In the genomic region with DNA sequence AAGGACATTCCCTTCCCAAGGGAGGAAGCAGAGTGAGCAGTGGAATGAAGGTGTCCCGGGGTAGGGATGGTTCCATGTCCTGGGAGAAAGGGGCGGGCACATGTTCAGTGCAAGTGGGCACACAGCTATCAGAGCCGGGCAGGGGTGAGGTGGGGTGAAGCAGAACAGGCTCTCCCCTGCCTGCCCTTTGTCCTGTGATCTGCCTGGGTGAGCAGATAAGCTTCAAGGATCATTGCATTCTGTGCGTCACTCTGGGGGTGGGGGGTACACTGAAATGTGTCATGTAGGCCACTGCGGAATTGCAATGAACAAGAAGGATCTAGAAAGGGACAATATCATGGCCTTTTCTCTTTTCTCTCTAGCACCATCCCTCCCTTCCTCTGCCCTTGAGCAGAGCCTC, we compare ENCODE assay signal across 1 cellular context.
TF ChIP-seq lines count a peak whose summit lies in the region.

No MANE protein-coding gene starts in this region.

TF ChIP-seq in K562, 482 proteins besides CTCF, POLR2A, EP300 and RAD21 (continued from another document and continues in another):
- 0 out of 2 replicates have a peak, but pooled peaks have one; percentile 20 for TF ChIP-seq GABPB1 (CRISPR knock-in tag; IDR thresholded peaks at IDR 0.05)
- TF ChIP-seq, protein P1, sequence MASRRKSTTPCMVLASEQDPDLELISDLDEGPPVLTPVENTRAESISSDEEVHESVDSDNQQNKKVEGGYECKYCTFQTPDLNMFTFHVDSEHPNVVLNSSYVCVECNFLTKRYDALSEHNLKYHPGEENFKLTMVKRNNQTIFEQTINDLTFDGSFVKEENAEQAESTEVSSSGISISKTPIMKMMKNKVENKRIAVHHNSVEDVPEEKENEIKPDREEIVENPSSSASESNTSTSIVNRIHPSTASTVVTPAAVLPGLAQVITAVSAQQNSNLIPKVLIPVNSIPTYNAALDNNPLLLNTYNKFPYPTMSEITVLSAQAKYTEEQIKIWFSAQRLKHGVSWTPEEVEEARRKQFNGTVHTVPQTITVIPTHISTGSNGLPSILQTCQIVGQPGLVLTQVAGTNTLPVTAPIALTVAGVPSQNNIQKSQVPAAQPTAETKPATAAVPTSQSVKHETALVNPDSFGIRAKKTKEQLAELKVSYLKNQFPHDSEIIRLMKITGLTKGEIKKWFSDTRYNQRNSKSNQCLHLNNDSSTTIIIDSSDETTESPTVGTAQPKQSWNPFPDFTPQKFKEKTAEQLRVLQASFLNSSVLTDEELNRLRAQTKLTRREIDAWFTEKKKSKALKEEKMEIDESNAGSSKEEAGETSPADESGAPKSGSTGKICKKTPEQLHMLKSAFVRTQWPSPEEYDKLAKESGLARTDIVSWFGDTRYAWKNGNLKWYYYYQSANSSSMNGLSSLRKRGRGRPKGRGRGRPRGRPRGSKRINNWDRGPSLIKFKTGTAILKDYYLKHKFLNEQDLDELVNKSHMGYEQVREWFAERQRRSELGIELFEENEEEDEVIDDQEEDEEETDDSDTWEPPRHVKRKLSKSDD (conservative IDR thresholded peaks at IDR 0.05; ENCODE audit: low read length), result no peak
- TF ChIP-seq ZC3H8 (IDR thresholded peaks at IDR 0.05), result no peak
- no peak for TF ChIP-seq MIER1 (IDR thresholded peaks at IDR 0.05; ENCODE audit: low read depth)
- TF ChIP-seq ZNF766 (CRISPR knock-in tag; conservative IDR thresholded peaks at IDR 0.05), result peak; percentile 71; the same call in 1 of the 2 replicates
- TF ChIP-seq, protein P2, sequence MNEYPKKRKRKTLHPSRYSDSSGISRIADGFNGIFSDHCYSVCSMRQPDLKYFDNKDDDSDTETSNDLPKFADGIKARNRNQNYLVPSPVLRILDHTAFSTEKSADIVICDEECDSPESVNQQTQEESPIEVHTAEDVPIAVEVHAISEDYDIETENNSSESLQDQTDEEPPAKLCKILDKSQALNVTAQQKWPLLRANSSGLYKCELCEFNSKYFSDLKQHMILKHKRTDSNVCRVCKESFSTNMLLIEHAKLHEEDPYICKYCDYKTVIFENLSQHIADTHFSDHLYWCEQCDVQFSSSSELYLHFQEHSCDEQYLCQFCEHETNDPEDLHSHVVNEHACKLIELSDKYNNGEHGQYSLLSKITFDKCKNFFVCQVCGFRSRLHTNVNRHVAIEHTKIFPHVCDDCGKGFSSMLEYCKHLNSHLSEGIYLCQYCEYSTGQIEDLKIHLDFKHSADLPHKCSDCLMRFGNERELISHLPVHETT (CRISPR knock-in tag; conservative IDR thresholded peaks at IDR 0.05 in 1 of 2, IDR thresholded peaks at IDR 0.05 in 1 of 2), result peak in 1 of 2 experiments; percentile 78; a peak in 1 of 4 replicates
- no peak for TF ChIP-seq CBFB (CRISPR knock-in tag; IDR thresholded peaks at IDR 0.05)
- TF ChIP-seq, protein P3, sequence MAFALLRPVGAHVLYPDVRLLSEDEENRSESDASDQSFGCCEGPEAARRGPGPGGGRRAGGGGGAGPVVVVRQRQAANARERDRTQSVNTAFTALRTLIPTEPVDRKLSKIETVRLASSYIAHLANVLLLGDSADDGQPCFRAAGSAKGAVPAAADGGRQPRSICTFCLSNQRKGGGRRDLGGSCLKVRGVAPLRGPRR (CRISPR knock-in tag; IDR thresholded peaks at IDR 0.05), result no peak
- no peak for TF ChIP-seq PPARD (CRISPR knock-in tag; IDR thresholded peaks at IDR 0.05)
- TF ChIP-seq NFIC (IDR thresholded peaks at IDR 0.05), result peak; percentile 56; the same call in 1 of the 2 replicates
- TF ChIP-seq SRSF9 (IDR thresholded peaks at IDR 0.05; ENCODE audit: borderline replicate concordance, low read depth, low read length), result no peak
- TF ChIP-seq, protein P4, sequence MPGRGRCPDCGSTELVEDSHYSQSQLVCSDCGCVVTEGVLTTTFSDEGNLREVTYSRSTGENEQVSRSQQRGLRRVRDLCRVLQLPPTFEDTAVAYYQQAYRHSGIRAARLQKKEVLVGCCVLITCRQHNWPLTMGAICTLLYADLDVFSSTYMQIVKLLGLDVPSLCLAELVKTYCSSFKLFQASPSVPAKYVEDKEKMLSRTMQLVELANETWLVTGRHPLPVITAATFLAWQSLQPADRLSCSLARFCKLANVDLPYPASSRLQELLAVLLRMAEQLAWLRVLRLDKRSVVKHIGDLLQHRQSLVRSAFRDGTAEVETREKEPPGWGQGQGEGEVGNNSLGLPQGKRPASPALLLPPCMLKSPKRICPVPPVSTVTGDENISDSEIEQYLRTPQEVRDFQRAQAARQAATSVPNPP (IDR thresholded peaks at IDR 0.05; ENCODE audit: borderline replicate concordance, insufficient read depth, insufficient read length), result no peak
- no peak for TF ChIP-seq PHF21A (IDR thresholded peaks at IDR 0.05; ENCODE audit: borderline replicate concordance, low read depth)
- TF ChIP-seq SLC30A9 (CRISPR knock-in tag; IDR thresholded peaks at IDR 0.05), result no peak
- TF ChIP-seq, protein P5, sequence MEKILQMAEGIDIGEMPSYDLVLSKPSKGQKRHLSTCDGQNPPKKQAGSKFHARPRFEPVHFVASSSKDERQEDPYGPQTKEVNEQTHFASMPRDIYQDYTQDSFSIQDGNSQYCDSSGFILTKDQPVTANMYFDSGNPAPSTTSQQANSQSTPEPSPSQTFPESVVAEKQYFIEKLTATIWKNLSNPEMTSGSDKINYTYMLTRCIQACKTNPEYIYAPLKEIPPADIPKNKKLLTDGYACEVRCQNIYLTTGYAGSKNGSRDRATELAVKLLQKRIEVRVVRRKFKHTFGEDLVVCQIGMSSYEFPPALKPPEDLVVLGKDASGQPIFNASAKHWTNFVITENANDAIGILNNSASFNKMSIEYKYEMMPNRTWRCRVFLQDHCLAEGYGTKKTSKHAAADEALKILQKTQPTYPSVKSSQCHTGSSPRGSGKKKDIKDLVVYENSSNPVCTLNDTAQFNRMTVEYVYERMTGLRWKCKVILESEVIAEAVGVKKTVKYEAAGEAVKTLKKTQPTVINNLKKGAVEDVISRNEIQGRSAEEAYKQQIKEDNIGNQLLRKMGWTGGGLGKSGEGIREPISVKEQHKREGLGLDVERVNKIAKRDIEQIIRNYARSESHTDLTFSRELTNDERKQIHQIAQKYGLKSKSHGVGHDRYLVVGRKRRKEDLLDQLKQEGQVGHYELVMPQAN (IDR thresholded peaks at IDR 0.05; ENCODE audit: borderline replicate concordance), result no peak
- TF ChIP-seq PHTF2 (CRISPR knock-in tag; IDR thresholded peaks at IDR 0.05), result no peak
- TF ChIP-seq, protein P6, sequence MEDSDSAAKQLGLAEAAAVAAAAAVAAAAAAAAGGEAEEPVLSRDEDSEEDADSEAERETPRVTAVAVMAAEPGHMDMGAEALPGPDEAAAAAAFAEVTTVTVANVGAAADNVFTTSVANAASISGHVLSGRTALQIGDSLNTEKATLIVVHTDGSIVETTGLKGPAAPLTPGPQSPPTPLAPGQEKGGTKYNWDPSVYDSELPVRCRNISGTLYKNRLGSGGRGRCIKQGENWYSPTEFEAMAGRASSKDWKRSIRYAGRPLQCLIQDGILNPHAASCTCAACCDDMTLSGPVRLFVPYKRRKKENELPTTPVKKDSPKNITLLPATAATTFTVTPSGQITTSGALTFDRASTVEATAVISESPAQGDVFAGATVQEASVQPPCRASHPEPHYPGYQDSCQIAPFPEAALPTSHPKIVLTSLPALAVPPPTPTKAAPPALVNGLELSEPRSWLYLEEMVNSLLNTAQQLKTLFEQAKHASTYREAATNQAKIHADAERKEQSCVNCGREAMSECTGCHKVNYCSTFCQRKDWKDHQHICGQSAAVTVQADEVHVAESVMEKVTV (CRISPR knock-in tag; IDR thresholded peaks at IDR 0.05), result no peak
- TF ChIP-seq GATAD2A (IDR thresholded peaks at IDR 0.05), result no peak
- TF ChIP-seq FUS (optimal IDR thresholded peaks at IDR 0.05; ENCODE audit: low read depth, low read length), result no peak
- TF ChIP-seq ZNF644 (tag; IDR thresholded peaks at IDR 0.05; ENCODE audit: low read depth), result 0 out of 2 replicates have a peak, but pooled peaks have one; percentile 23
- no peak for TF ChIP-seq TAF1 (IDR thresholded peaks at IDR 0.05; ENCODE audit: control insufficient read depth, extremely low read depth, insufficient read depth, low read length, severe bottlenecking)
- no peak for TF ChIP-seq CHD4 (IDR thresholded peaks at IDR 0.05; ENCODE audit: insufficient read depth, insufficient replicate concordance, low read depth, low read length, poor library complexity, severe bottlenecking)
- TF ChIP-seq, protein P7, sequence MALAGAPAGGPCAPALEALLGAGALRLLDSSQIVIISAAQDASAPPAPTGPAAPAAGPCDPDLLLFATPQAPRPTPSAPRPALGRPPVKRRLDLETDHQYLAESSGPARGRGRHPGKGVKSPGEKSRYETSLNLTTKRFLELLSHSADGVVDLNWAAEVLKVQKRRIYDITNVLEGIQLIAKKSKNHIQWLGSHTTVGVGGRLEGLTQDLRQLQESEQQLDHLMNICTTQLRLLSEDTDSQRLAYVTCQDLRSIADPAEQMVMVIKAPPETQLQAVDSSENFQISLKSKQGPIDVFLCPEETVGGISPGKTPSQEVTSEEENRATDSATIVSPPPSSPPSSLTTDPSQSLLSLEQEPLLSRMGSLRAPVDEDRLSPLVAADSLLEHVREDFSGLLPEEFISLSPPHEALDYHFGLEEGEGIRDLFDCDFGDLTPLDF (CRISPR knock-in tag; IDR thresholded peaks at IDR 0.05), result no peak
- TF ChIP-seq ZNF184 (CRISPR knock-in tag; IDR thresholded peaks at IDR 0.05), result no peak
- peak; percentile 57; the same call in 1 of the 2 replicates for TF ChIP-seq ZNF175 (CRISPR knock-in tag; IDR thresholded peaks at IDR 0.05; ENCODE audit: low read depth)
- no peak for TF ChIP-seq ZBTB7A (IDR thresholded peaks at IDR 0.05; ENCODE audit: borderline replicate concordance, control insufficient read depth, low read depth, low read length)
- TF ChIP-seq, protein P8, sequence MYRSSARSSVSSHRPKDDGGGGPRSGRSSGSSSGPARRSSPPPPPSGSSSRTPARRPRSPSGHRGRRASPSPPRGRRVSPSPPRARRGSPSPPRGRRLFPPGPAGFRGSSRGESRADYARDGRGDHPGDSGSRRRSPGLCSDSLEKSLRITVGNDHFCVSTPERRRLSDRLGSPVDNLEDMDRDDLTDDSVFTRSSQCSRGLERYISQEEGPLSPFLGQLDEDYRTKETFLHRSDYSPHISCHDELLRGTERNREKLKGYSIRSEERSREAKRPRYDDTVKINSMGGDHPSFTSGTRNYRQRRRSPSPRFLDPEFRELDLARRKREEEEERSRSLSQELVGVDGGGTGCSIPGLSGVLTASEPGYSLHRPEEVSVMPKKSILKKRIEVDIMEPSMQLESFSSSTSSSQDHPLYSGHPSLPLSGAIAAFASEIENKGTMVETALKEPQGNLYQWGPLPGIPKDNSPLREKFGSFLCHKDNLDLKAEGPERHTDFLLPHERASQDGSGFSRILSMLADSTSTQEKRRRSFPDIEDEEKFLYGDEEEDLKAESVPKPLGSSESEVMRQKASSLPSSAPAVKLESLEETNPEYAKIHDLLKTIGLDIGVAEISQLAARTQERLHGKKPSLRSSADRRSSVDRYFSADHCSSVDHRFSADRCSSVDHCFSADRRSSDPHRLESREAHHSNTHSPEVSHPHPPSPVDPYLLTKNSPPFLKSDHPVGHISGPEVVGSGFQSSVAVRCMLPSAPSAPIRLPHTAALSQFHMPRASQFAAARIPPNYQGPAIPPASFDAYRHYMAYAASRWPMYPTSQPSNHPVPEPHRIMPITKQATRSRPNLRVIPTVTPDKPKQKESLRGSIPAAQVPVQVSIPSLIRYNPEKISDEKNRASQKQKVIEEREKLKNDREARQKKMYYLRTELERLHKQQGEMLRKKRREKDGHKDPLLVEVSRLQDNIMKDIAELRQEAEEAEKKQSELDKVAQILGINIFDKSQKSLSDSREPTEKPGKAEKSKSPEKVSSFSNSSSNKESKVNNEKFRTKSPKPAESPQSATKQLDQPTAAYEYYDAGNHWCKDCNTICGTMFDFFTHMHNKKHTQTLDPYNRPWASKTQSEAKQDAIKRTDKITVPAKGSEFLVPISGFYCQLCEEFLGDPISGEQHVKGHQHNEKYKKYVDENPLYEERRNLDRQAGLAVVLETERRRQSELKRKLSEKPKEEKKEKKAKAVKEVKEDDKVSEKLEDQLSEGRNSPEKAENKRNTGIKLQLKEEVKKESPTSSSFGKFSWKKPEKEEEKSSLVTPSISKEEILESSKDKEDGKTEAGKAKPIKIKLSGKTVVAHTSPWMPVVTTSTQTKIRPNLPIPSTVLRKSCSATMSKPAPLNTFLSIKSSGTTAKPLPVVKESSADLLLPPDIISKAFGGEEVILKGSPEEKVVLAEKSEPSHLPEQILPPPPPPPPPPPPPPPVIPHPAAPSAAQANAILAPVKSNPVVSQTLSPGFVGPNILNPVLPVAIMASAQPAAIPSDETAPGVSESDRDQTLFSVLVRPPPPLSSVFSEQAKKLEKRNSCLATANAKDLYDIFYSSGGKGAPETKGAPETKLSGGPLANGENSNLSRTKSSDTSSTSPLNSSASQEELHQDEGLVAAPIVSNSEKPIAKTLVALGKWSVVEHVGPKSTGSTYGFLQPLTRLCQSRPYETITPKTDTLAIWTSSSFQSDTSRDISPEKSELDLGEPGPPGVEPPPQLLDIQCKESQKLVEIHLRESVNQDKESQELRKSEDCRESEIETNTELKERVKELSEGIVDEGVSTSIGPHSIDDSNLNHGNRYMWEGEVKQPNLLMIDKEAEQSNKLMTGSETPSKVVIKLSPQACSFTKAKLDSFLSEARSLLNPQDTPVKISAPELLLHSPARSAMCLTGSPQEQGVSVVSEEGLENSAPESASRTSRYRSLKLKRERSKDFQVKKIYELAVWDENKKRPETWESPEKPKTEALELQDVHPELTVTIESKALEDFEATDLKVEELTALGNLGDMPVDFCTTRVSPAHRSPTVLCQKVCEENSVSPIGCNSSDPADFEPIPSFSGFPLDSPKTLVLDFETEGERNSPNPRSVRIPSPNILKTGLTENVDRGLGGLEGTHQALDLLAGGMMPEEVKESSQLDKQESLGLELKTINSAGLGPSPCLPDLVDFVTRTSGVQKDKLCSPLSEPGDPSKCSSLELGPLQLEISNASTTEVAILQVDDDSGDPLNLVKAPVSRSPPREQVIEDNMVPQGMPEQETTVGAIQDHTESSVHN (IDR thresholded peaks at IDR 0.05; ENCODE audit: borderline replicate concordance in 1 of 2, low read depth in 1 of 2), result no peak
- TF ChIP-seq EWSR1 (IDR thresholded peaks at IDR 0.05; ENCODE audit: borderline replicate concordance, low read depth, partially characterized antibody), result no peak
- TF ChIP-seq, protein P9, sequence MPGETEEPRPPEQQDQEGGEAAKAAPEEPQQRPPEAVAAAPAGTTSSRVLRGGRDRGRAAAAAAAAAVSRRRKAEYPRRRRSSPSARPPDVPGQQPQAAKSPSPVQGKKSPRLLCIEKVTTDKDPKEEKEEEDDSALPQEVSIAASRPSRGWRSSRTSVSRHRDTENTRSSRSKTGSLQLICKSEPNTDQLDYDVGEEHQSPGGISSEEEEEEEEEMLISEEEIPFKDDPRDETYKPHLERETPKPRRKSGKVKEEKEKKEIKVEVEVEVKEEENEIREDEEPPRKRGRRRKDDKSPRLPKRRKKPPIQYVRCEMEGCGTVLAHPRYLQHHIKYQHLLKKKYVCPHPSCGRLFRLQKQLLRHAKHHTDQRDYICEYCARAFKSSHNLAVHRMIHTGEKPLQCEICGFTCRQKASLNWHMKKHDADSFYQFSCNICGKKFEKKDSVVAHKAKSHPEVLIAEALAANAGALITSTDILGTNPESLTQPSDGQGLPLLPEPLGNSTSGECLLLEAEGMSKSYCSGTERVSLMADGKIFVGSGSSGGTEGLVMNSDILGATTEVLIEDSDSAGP (CRISPR knock-in tag; IDR thresholded peaks at IDR 0.05), result no peak
- no peak for TF ChIP-seq ZC3H4 (CRISPR knock-in tag; IDR thresholded peaks at IDR 0.05; ENCODE audit: borderline replicate concordance)
